Comparison of ENCODE assay signal across 26 cellular contexts in the genomic region with DNA sequence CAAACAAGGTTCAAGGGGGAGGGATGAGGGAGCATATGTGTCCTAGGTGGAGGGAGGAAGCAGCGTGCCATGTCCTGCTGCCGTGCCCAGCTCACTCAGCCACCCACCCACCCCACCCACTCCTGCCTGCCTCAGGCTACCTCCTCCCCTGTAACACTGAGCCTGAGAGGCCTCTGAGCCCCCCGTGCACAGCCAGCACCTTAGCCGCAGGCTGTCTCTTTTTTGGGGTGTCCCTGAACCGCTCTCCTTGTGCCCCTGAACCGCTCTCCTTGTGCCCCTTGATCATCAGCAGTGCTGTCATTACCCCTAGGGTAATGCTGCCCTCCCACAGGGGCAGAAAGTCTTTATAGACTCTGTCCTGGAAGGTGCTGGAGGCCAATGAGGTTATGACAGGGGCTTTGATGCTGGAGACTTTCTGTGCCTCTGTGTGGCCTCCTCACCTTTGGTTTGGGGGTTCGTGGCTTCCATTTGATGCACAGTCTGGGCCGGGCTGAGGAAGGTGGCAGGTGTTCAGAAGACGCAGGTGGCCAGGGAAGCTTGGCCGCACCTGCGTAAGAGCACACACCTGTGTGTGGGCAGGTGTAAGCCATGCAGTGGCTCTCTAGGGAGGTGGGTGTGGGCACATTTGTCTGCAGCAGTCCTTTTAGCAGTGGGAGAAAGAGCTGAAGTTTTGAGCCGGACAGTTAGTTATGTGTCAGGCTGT.
A peak's percentile ranks its signal among the peaks of the same experiment; 100 is the strongest.
DNase-seq lines count a peak whose midpoint lies in the region; ATAC-seq, FAIRE-seq and TF ChIP-seq lines count a peak whose summit lies in the region.
"Had no signal": no experiment of that assay in that cellular context is flagged by ENCODE, and none has a peak within 500 bp of the region (broad histone marks: within the 10 kb centered on the region; RNA-seq: fewer than 3 reads in every experiment).

No MANE protein-coding gene starts in this region.

- H3K4me3 ChIP-seq in WERI-Rb-1 (ENCODE audit: low read depth, low read length) = no peak overlapping the region
- H3K4me3 ChIP-seq in small intestine (ENCODE audit: low read depth in 1 of 2, low read length in 2 of 2) = no peak overlapping the region
- H3K4me3 ChIP-seq: left ventricle myocardium inferior, PC-9, psoas muscle, vagina had no signal

- no peaks in the 10 kb centered on the region for H3K36me3 Mint-ChIP-seq in activated T-cell treated with anti-CD3 and anti-CD28 coated beads, Interleukin-2, amount 50 U/mL, for 4 hours (ENCODE audit: insufficient read depth)
- H3K36me3 Mint-ChIP-seq: immature natural killer cell, WTC11 had no signal

- H3K27me3 Mint-ChIP-seq in activated T-cell treated with anti-CD3 and anti-CD28 coated beads, Interleukin-2, amount 50 U/mL, for 4 hours (ENCODE audit: low read depth) = no peaks in the 10 kb centered on the region
- H3K27me3 Mint-ChIP-seq: activated CD8-positive, alpha-beta T cell treated with anti-CD3 and anti-CD28 coated beads for 36 hours had no signal

- no peaks in the 10 kb centered on the region for H3K36me3 ChIP-seq in WERI-Rb-1
- no peaks in the 10 kb centered on the region for H3K36me3 ChIP-seq in small intestine (ENCODE audit: control insufficient read depth in 2 of 2, insufficient read depth in 2 of 2, low read length in 2 of 2)
- H3K36me3 ChIP-seq: left ventricle myocardium inferior, vagina had no signal

- H3K4me1 ChIP-seq in small intestine (ENCODE audit: control insufficient read depth in 2 of 2, insufficient read depth in 1 of 2, low read depth in 1 of 2, low read length in 1 of 2) = no peaks in the 10 kb centered on the region

- no peak for FAIRE-seq in small intestine (lab: Jason Lieb, UNC)
- FAIRE-seq: A204.1 had no signal

- no peaks in the 10 kb centered on the region for H3K27me3 ChIP-seq in WERI-Rb-1 (ENCODE audit: insufficient read depth, low read depth, severe bottlenecking)
- no peaks in the 10 kb centered on the region for H3K27me3 ChIP-seq in small intestine (ENCODE audit: control insufficient read depth in 2 of 2, insufficient read depth in 2 of 2, low read length in 2 of 2)
- H3K27me3 ChIP-seq: foreskin keratinocyte, vagina had no signal

- no peak for ATAC-seq in activated T-cell treated with anti-CD3 and anti-CD28 coated beads, Interleukin-2, amount 50 U/mL, for 4 hours
- ATAC-seq: activated CD8-positive, alpha-beta T cell treated with anti-CD3 and anti-CD28 coated beads for 36 hours; foreskin keratinocyte; psoas muscle had no signal

- WGBS in small intestine, 3 donors = 41 to 72% (median 45%) methylated on average over 12 of the region's 12 CpGs

- no peaks in the 10 kb centered on the region for H3K4me1 Mint-ChIP-seq in activated T-cell treated with anti-CD3 and anti-CD28 coated beads, Interleukin-2, amount 50 U/mL, for 4 hours (ENCODE audit: low read depth)

- H3K27ac ChIP-seq in WERI-Rb-1 (peak overlapping the region; percentile 39), small intestine (ENCODE audit: low read depth in 1 of 2, low read length in 1 of 2) (no peak overlapping the region)
- H3K27ac ChIP-seq: foreskin keratinocyte, PC-9, psoas muscle, vagina had no signal

- no peak overlapping the region for H3K4me3 Mint-ChIP-seq in activated T-cell treated with anti-CD3 and anti-CD28 coated beads, Interleukin-2, amount 50 U/mL, for 4 hours
- H3K4me3 Mint-ChIP-seq: activated CD8-positive, alpha-beta T cell treated with anti-CD3 and anti-CD28 coated beads for 36 hours; B cell; immature natural killer cell; T-helper 2 cell treated with Interferon-gamma antibody and Interleukin-4, amounts not matched to agents 5 μg/mL and 100 μg/mL, for 36 hours; WTC11 had no signal

- no peak for TF ChIP-seq CTCF in WERI-Rb-1 (IDR thresholded peaks at IDR 0.05; ENCODE audit: low read depth, low read length)

- DNase-seq in NCI-H2029 (lab: John Stamatoyannopoulos, UW) (peak; percentile 60), NCI-H2029 treated with DMSO at 0.1 percent for 48 hours (lab: John Stamatoyannopoulos, UW) (no peak), NCI-H2107 (lab: John Stamatoyannopoulos, UW) (peak; percentile 26), WERI-Rb-1 (no peak), small intestine (peak; percentile 34), KG1 (lab: John Stamatoyannopoulos, UW) (no peak), mucosa of gallbladder (ENCODE audit: low spot score) (no peak)
- DNase-seq in activated T-cell treated with anti-CD3 and anti-CD28 coated beads, Interleukin-2, amount 50 U/mL, for 4 hours = no peak
- DNase-seq: activated CD8-positive, alpha-beta T cell treated with anti-CD3 and anti-CD28 coated beads for 36 hours; activated naive CD4-positive, alpha-beta T cell treated with Interleukin-2 at 50 U/mL for 16 hours; activated T-cell treated with anti-CD3 and anti-CD28 coated beads, Interleukin-2, amount 50 U/mL, for 1 hour; amniotic stem cell; immature natural killer cell; Kasumi-1; left ventricle myocardium inferior; NCI-H1436; NCI-H526 treated with DMSO at 0.1 percent for 48 hours; PC-9; psoas muscle; stimulated activated CD8-positive, alpha-beta memory T cell treated with anti-CD3 and anti-CD28 coated beads, Interleukin-4, amount 100 ng/mL, for 48 hours had no signal

- H3K9me3 ChIP-seq in WERI-Rb-1 (ENCODE audit: severe bottlenecking) = no peaks in the 10 kb centered on the region
- H3K9me3 ChIP-seq in small intestine (ENCODE audit: control insufficient read depth, low read depth) = no peaks in the 10 kb centered on the region
- H3K9me3 ChIP-seq: left ventricle myocardium inferior, psoas muscle, vagina had no signal

- no peaks in the 10 kb centered on the region for H3K9me3 Mint-ChIP-seq in activated T-cell treated with anti-CD3 and anti-CD28 coated beads, Interleukin-2, amount 50 U/mL, for 4 hours
- H3K9me3 Mint-ChIP-seq: activated CD8-positive, alpha-beta T cell treated with anti-CD3 and anti-CD28 coated beads for 36 hours; immature natural killer cell; T-helper 2 cell treated with Interferon-gamma antibody and Interleukin-4, amounts not matched to agents 5 μg/mL and 100 μg/mL, for 36 hours; WTC11 had no signal

Comparison
In these comparisons a context has a peak if more than half of its experiments do, and no peak if none do; other contexts are left out.
1. DNase-seq: peak in NCI-H2029 (single experiment), NCI-H2107 (single experiment) and small intestine (single experiment); none in NCI-H2029 treated with DMSO at 0.1 percent for 48 hours (single experiment), WERI-Rb-1 (single experiment), KG1 (single experiment), mucosa of gallbladder (single experiment) and activated T-cell treated with anti-CD3 and anti-CD28 coated beads, Interleukin-2, amount 50 U/mL, for 4 hours (single experiment).